In genomic region chr5:172583931-172584511, GRCh38 we compare ENCODE assay signal across 20 cellular contexts. TPM values are rescaled to one million over a fixed set of nuclear protein-coding genes. Genes with fewer than 3 reads are reported as not detected.
DNase-seq lines count a peak whose midpoint lies in the region; ATAC-seq and TF ChIP-seq lines count a peak whose summit lies in the region.
"Had no signal": no experiment of that assay in that cellular context is flagged by ENCODE, and none has a peak within 500 bp of the region (broad histone marks: within the 10 kb centered on the region; RNA-seq: fewer than 3 reads in every experiment).

No MANE protein-coding gene starts in this region.

- POLR2A ChIA-PET in activated CD8-positive, alpha-beta T cell treated with anti-CD3 and anti-CD28 coated beads for 36 hours (lab: Charles Lee): no interaction called here

- H3K36me3 Mint-ChIP-seq in activated CD8-positive, alpha-beta T cell treated with anti-CD3 and anti-CD28 coated beads for 36 hours (ENCODE audit: low read depth): no peaks in the 10 kb centered on the region
- H3K36me3 Mint-ChIP-seq: CD14-positive monocyte had no signal

- peaks cover 0 to 9% (median 0%) of the 10 kb centered on the region in 3 donors for H3K27me3 ChIP-seq in psoas muscle (ENCODE audit: insufficient read depth in 3 of 3, low read length in 2 of 3)
- no peaks in the 10 kb centered on the region for H3K27me3 ChIP-seq in upper lobe of right lung

- ATAC-seq in left lobe of liver (peak; percentile 77), psoas muscle (peak; percentile 39 to 82 (median 73)), upper lobe of right lung (peak; percentile 72)
- ATAC-seq in activated CD8-positive, alpha-beta T cell treated with anti-CD3 and anti-CD28 coated beads for 36 hours: no peak

- intact Hi-C loops in psoas muscle (cut with DNase I): no loop called here
- intact Hi-C loops in upper lobe of right lung (cut with DNase I): no loop called here
- intact Hi-C loops in activated CD8-positive, alpha-beta T cell treated with anti-CD3 and anti-CD28 coated beads for 36 hours (cut with micrococcal nuclease): no loop called here

- DNase-seq in NCI-H82 (lab: John Stamatoyannopoulos, UW): peak; percentile 6
- no peak for DNase-seq in NCI-H82 treated with DMSO at 0.1 percent for 48 hours (lab: John Stamatoyannopoulos, UW; ENCODE audit: unreplicated experiment)
- no peak for DNase-seq in left lobe of liver (ENCODE audit: low spot score)
- DNase-seq in psoas muscle: peak; percentile 50 to 85
- no peak for DNase-seq in upper lobe of right lung
- no peak for DNase-seq in activated CD8-positive, alpha-beta T cell treated with anti-CD3 and anti-CD28 coated beads for 36 hours
- DNase-seq in A172 (ENCODE audit: low spot score): no peak
- no peak for DNase-seq in KBM-7
- DNase-seq: activated CD8-positive, alpha-beta memory T cell treated with anti-CD3 and anti-CD28 coated beads for 24 hours; DMS79; glutamatergic neuron; MM.1S; NCI-H187; SHP77 treated with DMSO at 0.1 percent for 48 hours; stimulated activated CD4-positive, alpha-beta T cell treated with anti-CD3 and anti-CD28 coated beads, Interleukin-2, amount 100 ng/mL, for 24 hours; WERI-Rb-1 had no signal

- H3K36me3 ChIP-seq in psoas muscle (ENCODE audit: insufficient read depth in 1 of 2, low read depth in 1 of 2): no peaks in the 10 kb centered on the region
- H3K36me3 ChIP-seq in upper lobe of right lung: no peaks in the 10 kb centered on the region
- H3K36me3 ChIP-seq: WERI-Rb-1 had no signal

- WGBS in psoas muscle, 3 donors: 30 to 52% (median 50%) methylated on average over 7 of the region's 7 CpGs

- H3K4me3 ChIP-seq in psoas muscle (no peak overlapping the region), upper lobe of right lung (no peak overlapping the region)

- CTCF ChIA-PET in activated CD8-positive, alpha-beta T cell treated with anti-CD3 and anti-CD28 coated beads for 36 hours (lab: Charles Lee): no interaction called here

- no peak for TF ChIP-seq CTCF in psoas muscle (IDR thresholded peaks at IDR 0.05)
- no peak for TF ChIP-seq CTCF in upper lobe of right lung (IDR thresholded peaks at IDR 0.05)
- TF ChIP-seq CTCF in activated CD8-positive, alpha-beta T cell treated with anti-CD3 and anti-CD28 coated beads for 36 hours (IDR thresholded peaks at IDR 0.05): no peak

- no peaks in the 10 kb centered on the region for H3K4me1 Mint-ChIP-seq in activated CD8-positive, alpha-beta T cell treated with anti-CD3 and anti-CD28 coated beads for 36 hours (ENCODE audit: low read depth)
- H3K4me1 Mint-ChIP-seq: CD14-positive monocyte; central memory CD8-positive, alpha-beta T cell had no signal

- peaks cover 3% of the 10 kb centered on the region for H3K4me1 ChIP-seq in psoas muscle
- H3K4me1 ChIP-seq in upper lobe of right lung: peaks cover 27% of the 10 kb centered on the region

- in situ Hi-C loops in KBM-7 (cut with MboI; ENCODE audit: low pct_unique_long_range_greater_than_20kb, low sequenced_read_pairs): no loop called here

- no peaks in the 10 kb centered on the region for H3K27me3 Mint-ChIP-seq in activated CD8-positive, alpha-beta T cell treated with anti-CD3 and anti-CD28 coated beads for 36 hours

- H3K27ac ChIP-seq in psoas muscle (peak overlapping the region; percentile 75), upper lobe of right lung (peak overlapping the region; percentile 79)
- H3K27ac ChIP-seq: 22Rv1, WERI-Rb-1 had no signal

- no peaks in the 10 kb centered on the region for H3K9me3 ChIP-seq in psoas muscle
- H3K9me3 ChIP-seq in upper lobe of right lung: no peaks in the 10 kb centered on the region

- no peaks in the 10 kb centered on the region for H3K9me3 Mint-ChIP-seq in activated CD8-positive, alpha-beta T cell treated with anti-CD3 and anti-CD28 coated beads for 36 hours
- H3K9me3 Mint-ChIP-seq: activated T-helper 2 cell treated with anti-CD3 and anti-CD28 coated beads, Interferon-gamma antibody, Interleukin-2, Interleukin-4, amounts not matched to agents 10 μg/mL and 5 μg/mL and 100 μg/mL, durations not matched to agents 14 hours and 24 hours and 36 hours; CD14-positive monocyte; central memory CD8-positive, alpha-beta T cell had no signal

- no peak overlapping the region for H3K4me3 Mint-ChIP-seq in activated CD8-positive, alpha-beta T cell treated with anti-CD3 and anti-CD28 coated beads for 36 hours
- H3K4me3 Mint-ChIP-seq: CD14-positive monocyte; central memory CD8-positive, alpha-beta T cell had no signal

- H3K27ac Mint-ChIP-seq in activated CD8-positive, alpha-beta T cell treated with anti-CD3 and anti-CD28 coated beads for 36 hours: no peak overlapping the region
- H3K27ac Mint-ChIP-seq: activated T-helper 2 cell treated with anti-CD3 and anti-CD28 coated beads, Interferon-gamma antibody, Interleukin-2, Interleukin-4, amounts not matched to agents 10 μg/mL and 5 μg/mL and 100 μg/mL, durations not matched to agents 14 hours and 24 hours and 36 hours had no signal

RNA-seq across cellular contexts. Expression of gene NEURL1B, which starts 57.0 kb away (rescaled TPM):
- total RNA-seq in left lobe of liver (9.5 TPM), psoas muscle (10 to 100 TPM; 13.7 to 20.4 (median 16.4) TPM), upper lobe of right lung (25.0 TPM)
- 1 to 10 TPM; 8.0 to 9.7 (median 8.2) TPM for polyA plus RNA-seq in psoas muscle
- total RNA-seq in activated CD8-positive, alpha-beta T cell treated with anti-CD3 and anti-CD28 coated beads for 36 hours: under 1 TPM; 0.18 to 0.22 TPM
- 7.2 and 12.2 TPM in 2 replicates for total RNA-seq in A172 (2014; rRNA removed; shearing (Covaris generic))
- polyA plus RNA-seq: CD14-positive monocyte had no signal

Comparison
In these comparisons a context has a peak if more than half of its experiments do, and no peak if none do; other contexts are left out.
1. DNase-seq: peak in NCI-H82 (single experiment) and psoas muscle (2 of 2); none in NCI-H82 treated with DMSO at 0.1 percent for 48 hours (single experiment), left lobe of liver (single experiment), upper lobe of right lung (single experiment), activated CD8-positive, alpha-beta T cell treated with anti-CD3 and anti-CD28 coated beads for 36 hours (single experiment), A172 (single experiment) and KBM-7 (single experiment).